In genomic region chr11:123264431-123264780, GRCh38 we compare ENCODE assay signal across 22 cellular contexts.
DNase-seq lines count a peak whose midpoint lies in the region; ATAC-seq and TF ChIP-seq lines count a peak whose summit lies in the region.
"Had no signal": no experiment of that assay in that cellular context is flagged by ENCODE, and none has a peak within 500 bp of the region (broad histone marks: within the 10 kb centered on the region; RNA-seq: fewer than 3 reads in every experiment).

No MANE protein-coding gene starts in this region.

- H3K9ac ChIP-seq in BLaER1, result peak overlapping the region; percentile 89

- H3K9me3 ChIP-seq in BLaER1, result peaks cover 28% of the 10 kb centered on the region
- no peaks in the 10 kb centered on the region for H3K9me3 ChIP-seq in SJCRH30 (replicated peaks)
- H3K9me3 ChIP-seq in transverse colon, result no peaks in the 10 kb centered on the region
- H3K9me3 ChIP-seq: heart right ventricle, ovary, sigmoid colon, tibial nerve had no signal

- no peaks in the 10 kb centered on the region for H4K20me1 ChIP-seq in BLaER1

- ATAC-seq in GM18511 (IDR thresholded peaks at IDR 0.05; ENCODE audit: unreplicated experiment) (peak; percentile 30), HG02885 (IDR thresholded peaks at IDR 0.05; ENCODE audit: poor library complexity, unreplicated experiment) (peak; percentile 29)
- ATAC-seq in activated T-helper 17 cell treated with anti-CD3 and anti-CD28 coated beads, Interleukin-2, amount 50 U/mL, for 72 hours (replicated peaks), result no peak
- ATAC-seq: effector memory CD8-positive, alpha-beta T cell; stimulated activated naive CD8-positive, alpha-beta T cell treated with anti-CD3 and anti-CD28 coated beads, Interleukin-15, Interleukin-2, amounts not matched to agents 100 U/mL and 50 U/mL, for 24 hours had no signal

- no peak overlapping the region for H3K4me3 Mint-ChIP-seq in activated T-helper 17 cell treated with anti-CD3 and anti-CD28 coated beads, Interleukin-2, amount 50 U/mL, for 72 hours
- H3K4me3 Mint-ChIP-seq: CD4-positive, CD25-positive, alpha-beta regulatory T cell; effector memory CD8-positive, alpha-beta T cell had no signal

- no peaks in the 10 kb centered on the region for H3K36me3 Mint-ChIP-seq in activated T-helper 17 cell treated with anti-CD3 and anti-CD28 coated beads, Interleukin-2, amount 50 U/mL, for 72 hours (ENCODE audit: low read depth)
- H3K36me3 Mint-ChIP-seq: CD4-positive, CD25-positive, alpha-beta regulatory T cell had no signal

- no peak for TF ChIP-seq POLR2A in transverse colon (IDR thresholded peaks at IDR 0.05)

- DNase-seq in DMS 273 (lab: John Stamatoyannopoulos, UW; ENCODE audit: unreplicated experiment) (no peak), glomerular visceral epithelial cell (ENCODE audit: extremely low spot score) (no peak), SJCRH30 (no peak), transverse colon (no peak)
- DNase-seq: activated CD4-positive, alpha-beta T cell treated with anti-CD3 and anti-CD28 coated beads for 4 hours; cerebellar nuclear complex; DMS153; effector memory CD8-positive, alpha-beta T cell; heart right ventricle; NCI-H1048; NCI-H2081 treated with DMSO at 0.1 percent for 48 hours; NCI-H774; ovary; sigmoid colon; stimulated activated CD4-positive, alpha-beta T cell treated with anti-CD3 and anti-CD28 coated beads, Interleukin-1b, Interleukin-23, amount 100 ng/mL, for 48 hours; stimulated activated naive CD8-positive, alpha-beta T cell treated with anti-CD3 and anti-CD28 coated beads, Interleukin-15, Interleukin-2, amounts not matched to agents 100 U/mL and 50 U/mL, for 24 hours had no signal

- no peak for TF ChIP-seq CTCF in transverse colon (IDR thresholded peaks at IDR 0.05)

- H3K27ac ChIP-seq in BLaER1 (peak overlapping the region; percentile 99), SJCRH30 (no peak overlapping the region), transverse colon (no peak overlapping the region)
- H3K27ac ChIP-seq: heart right ventricle, ovary, sigmoid colon, tibial nerve had no signal

- H3K4me2 ChIP-seq in BLaER1, result peak overlapping the region; percentile 95

- H3K4me3 ChIP-seq in BLaER1, result peak overlapping the region; percentile 67
- H3K4me3 ChIP-seq in SJCRH30, result no peak overlapping the region
- no peak overlapping the region for H3K4me3 ChIP-seq in transverse colon
- H3K4me3 ChIP-seq: ovary, sigmoid colon, tibial nerve had no signal

- in situ Hi-C loops in transverse colon (cut with MboI; ENCODE audit: low pct_ligation_motif_present in 1 of 4, low pct_unique_long_range_greater_than_20kb in 1 of 4, low sequenced_read_pairs in 3 of 4), result no loop called here

- intact Hi-C loops in transverse colon (cut with DNase I; ENCODE audit: low total_unique reads), result no loop called here

- WGBS in transverse colon (ENCODE audit: low coverage in 1 of 2), 2 donors, result 34% methylated on average over 3 of the region's 3 CpGs; no CpG with 5 or more reads in 1 of the 2 donors

- no peak for TF ChIP-seq EP300 in transverse colon (IDR thresholded peaks at IDR 0.05; ENCODE audit: low read depth)

- no peaks in the 10 kb centered on the region for H3K4me1 Mint-ChIP-seq in activated T-helper 17 cell treated with anti-CD3 and anti-CD28 coated beads, Interleukin-2, amount 50 U/mL, for 72 hours

- peaks cover 13% of the 10 kb centered on the region for H3K27me3 Mint-ChIP-seq in activated T-helper 17 cell treated with anti-CD3 and anti-CD28 coated beads, Interleukin-2, amount 50 U/mL, for 72 hours

- H3K36me3 ChIP-seq in BLaER1, result no peaks in the 10 kb centered on the region
- no peaks in the 10 kb centered on the region for H3K36me3 ChIP-seq in SJCRH30
- no peaks in the 10 kb centered on the region for H3K36me3 ChIP-seq in transverse colon
- H3K36me3 ChIP-seq: heart right ventricle, ovary, sigmoid colon, tibial nerve had no signal

- no peaks in the 10 kb centered on the region for H3K9me3 Mint-ChIP-seq in activated T-helper 17 cell treated with anti-CD3 and anti-CD28 coated beads, Interleukin-2, amount 50 U/mL, for 72 hours
- H3K9me3 Mint-ChIP-seq: effector memory CD8-positive, alpha-beta T cell had no signal

- H3K27me3 ChIP-seq in BLaER1, result no peaks in the 10 kb centered on the region
- H3K27me3 ChIP-seq in SJCRH30, result no peaks in the 10 kb centered on the region
- peaks cover 7% of the 10 kb centered on the region for H3K27me3 ChIP-seq in transverse colon
- H3K27me3 ChIP-seq: ovary, sigmoid colon had no signal

- H3K4me1 ChIP-seq in BLaER1 (peaks cover 85% of the 10 kb centered on the region), SJCRH30 (no peaks in the 10 kb centered on the region), transverse colon (peaks cover 0 to 12% (median 1%) of the 10 kb centered on the region in 4 donors)

- H3K27ac Mint-ChIP-seq in activated T-helper 17 cell treated with anti-CD3 and anti-CD28 coated beads, Interleukin-2, amount 50 U/mL, for 72 hours, result peak overlapping the region; percentile 54
- H3K27ac Mint-ChIP-seq: effector memory CD8-positive, alpha-beta T cell had no signal
